ENCODE assay signal across 8 cellular contexts in the genomic region with DNA sequence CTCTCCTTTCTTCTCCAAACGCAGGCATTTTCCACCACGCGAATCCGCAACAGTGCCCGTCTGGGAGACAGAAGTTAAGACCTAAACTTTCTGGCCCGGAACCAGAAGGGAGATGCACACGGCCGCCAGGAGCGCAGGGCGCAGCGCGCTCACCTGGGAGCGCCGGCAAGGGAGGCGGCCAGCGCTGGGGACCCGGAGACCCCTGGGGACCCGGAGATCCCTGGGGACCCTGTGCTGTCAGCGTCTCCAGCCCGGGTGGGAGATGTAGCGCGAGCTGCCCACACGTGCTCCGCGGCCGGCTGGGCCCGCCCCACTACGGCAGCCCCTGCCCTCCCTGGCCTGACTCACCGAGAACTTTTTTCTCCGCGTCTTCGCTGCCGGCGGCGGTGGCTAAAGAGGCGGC. TPM values are rescaled to one million over a fixed set of nuclear protein-coding genes. Genes with fewer than 3 reads are reported as not detected.
DNase-seq lines count a peak whose midpoint lies in the region; ATAC-seq and TF ChIP-seq lines count a peak whose summit lies in the region.

No MANE protein-coding gene starts in this region.

- peak; percentile 48 for ATAC-seq in GM19452 (IDR thresholded peaks at IDR 0.05; ENCODE audit: unreplicated experiment)
- peak; percentile 46 for ATAC-seq in HG03571 (IDR thresholded peaks at IDR 0.05; ENCODE audit: unreplicated experiment)
- ATAC-seq in activated B cell treated with CpG ODN at 0.5 μM for 24 hours (ENCODE audit: low read depth), result peak; percentile 77
- ATAC-seq in left lung, result peak; percentile 59

- intact Hi-C loops in activated B cell treated with CpG ODN at 0.5 μM for 24 hours (cut with micrococcal nuclease), result loop anchor here (1.0 to 5.0 kb wide), 4 partner anchors 28 to 1890 kb away; partner anchors contain the start of genes CREBL2 and MAGOHB
- intact Hi-C loops in colonic mucosa (cut with DNase I), result no loop called here
- intact Hi-C loops in left lung (cut with DNase I), result no loop called here

- no peaks in the 10 kb centered on the region for H3K9me3 Mint-ChIP-seq in activated B cell treated with CpG ODN at 0.5 μM for 24 hours

- POLR2A ChIA-PET in activated B cell treated with CpG ODN at 0.5 μM for 24 hours (lab: Charles Lee), result no interaction called here

- no peaks in the 10 kb centered on the region for H4K20me1 ChIP-seq in Karpas-422 (ENCODE audit: insufficient read depth, low read depth, low read length)

- CTCF ChIA-PET in activated B cell treated with CpG ODN at 0.5 μM for 24 hours (lab: Charles Lee), result no interaction called here

- H3K4me3 ChIP-seq in colonic mucosa, result peak overlapping the region; percentile 96
- H3K4me3 ChIP-seq in left lung, result peak overlapping the region; percentile 71 to 82
- H3K4me3 ChIP-seq in Karpas-422 (ENCODE audit: low read length), result no peak overlapping the region

- H3K36me3 ChIP-seq in colonic mucosa (no peaks in the 10 kb centered on the region), left lung (no peaks in the 10 kb centered on the region), Karpas-422 (ENCODE audit: insufficient read depth, low read length) (no peaks in the 10 kb centered on the region)

- peak overlapping the region; percentile 94 to 99 for H3K9ac ChIP-seq in colonic mucosa (ENCODE audit: low read depth in 2 of 2, low read length in 2 of 2)
- no peak overlapping the region for H3K9ac ChIP-seq in Karpas-422 (ENCODE audit: low read length)

- H3K4me2 ChIP-seq in Karpas-422 (ENCODE audit: low read depth, low read length, poor library complexity, severe bottlenecking), result no peak overlapping the region

- no peak for TF ChIP-seq CTCF in activated B cell treated with CpG ODN at 0.5 μM for 24 hours (IDR thresholded peaks at IDR 0.05)
- no peak for TF ChIP-seq CTCF in colonic mucosa (IDR thresholded peaks at IDR 0.05)
- TF ChIP-seq CTCF in left lung (IDR thresholded peaks at IDR 0.05), result no peak

- peak overlapping the region; percentile 91 for H3K27ac Mint-ChIP-seq in activated B cell treated with CpG ODN at 0.5 μM for 24 hours

- H3K79me2 ChIP-seq in Karpas-422 (ENCODE audit: low read length), result no peaks in the 10 kb centered on the region

- H3K9me3 ChIP-seq in colonic mucosa (no peaks in the 10 kb centered on the region), left lung (no peaks in the 10 kb centered on the region), Karpas-422 (ENCODE audit: low read length) (no peaks in the 10 kb centered on the region)

- H3K27me3 Mint-ChIP-seq in activated B cell treated with CpG ODN at 0.5 μM for 24 hours, result peaks cover 6% of the 10 kb centered on the region

- H3K4me1 Mint-ChIP-seq in activated B cell treated with CpG ODN at 0.5 μM for 24 hours, result peaks cover 33% of the 10 kb centered on the region

- peak overlapping the region; percentile 88 for H3K4me3 Mint-ChIP-seq in activated B cell treated with CpG ODN at 0.5 μM for 24 hours

- peaks cover 8% of the 10 kb centered on the region for H3K36me3 Mint-ChIP-seq in activated B cell treated with CpG ODN at 0.5 μM for 24 hours (ENCODE audit: low read depth)

- no peak overlapping the region for H2AFZ ChIP-seq in Karpas-422 (ENCODE audit: low read length)

- H3K9me2 ChIP-seq in Karpas-422 (replicated peaks; ENCODE audit: insufficient read depth, low read length), result no peaks in the 10 kb centered on the region

- H3K27ac ChIP-seq in colonic mucosa (peak overlapping the region; percentile 96), left lung (peak overlapping the region; percentile 90 to 95), Karpas-422 (ENCODE audit: low read length) (no peak overlapping the region)

- DNase-seq in CMK (ENCODE audit: low read depth) (peak; percentile 9), activated B cell treated with CpG ODN at 0.5 μM for 24 hours (peak; percentile 57), colonic mucosa (peak; percentile 47), left lung (peak; percentile 44 to 84), Karpas-422 (no peak)
- DNase-seq in stimulated activated CD8-positive, alpha-beta memory T cell treated with anti-CD3 and anti-CD28 coated beads, Interleukin-12 subunit alpha, Interleukin-12 subunit beta, amount 100 ng/mL, for 4 hours (ENCODE audit: low read depth), result peak; percentile 59

- H3K27me3 ChIP-seq in colonic mucosa (no peaks in the 10 kb centered on the region), left lung (peaks cover 0 to 13% of the 10 kb centered on the region in 2 donors), Karpas-422 (ENCODE audit: low read length) (no peaks in the 10 kb centered on the region)

- H3K4me1 ChIP-seq in colonic mucosa, result peaks cover 5% of the 10 kb centered on the region
- peaks cover 23 to 40% of the 10 kb centered on the region in 2 donors for H3K4me1 ChIP-seq in left lung
- no peaks in the 10 kb centered on the region for H3K4me1 ChIP-seq in Karpas-422 (ENCODE audit: low read length)

RNA-seq across cellular contexts. Expression of gene YBX3, which starts 0.6 kb away (rescaled TPM):
- total RNA-seq in activated B cell treated with CpG ODN at 0.5 μM for 24 hours, result 50.3 and 58.8 TPM in 2 replicates
- 100 to 1,000 TPM; 162 to 166 TPM for total RNA-seq in colonic mucosa
- 100 to 1,000 TPM; 195 to 285 TPM for total RNA-seq in left lung
- total RNA-seq in Karpas-422 (2014; rRNA removed; shearing (Covaris generic); ENCODE audit: low replicate concordance), result not detected in 2 replicates

RNA-seq across cellular contexts. Expression of gene STYK1, which starts 48.7 kb away (rescaled TPM):
- not detected in 2 replicates for total RNA-seq in activated B cell treated with CpG ODN at 0.5 μM for 24 hours
- 10 to 100 TPM; 24.5 to 53.3 TPM for total RNA-seq in colonic mucosa
- total RNA-seq in left lung, result 1 to 10 TPM; 1.4 to 1.9 TPM
- total RNA-seq in Karpas-422 (2014; rRNA removed; shearing (Covaris generic); ENCODE audit: low replicate concordance), result not detected in 2 replicates

Comparison
In these comparisons a context has a peak if more than half of its experiments do, and no peak if none do; other contexts are left out.
1. RNA of gene YBX3, which starts 0.6 kb away (total RNA-seq): 195 to 285 TPM in left lung, 162 to 166 TPM in colonic mucosa and 50.3 to 58.8 TPM in activated B cell treated with CpG ODN at 0.5 μM for 24 hours; not detected in Karpas-422; every median in the first group is over 10 times any median in the second.
2. RNA of gene STYK1, which starts 48.7 kb away (total RNA-seq): 24.5 to 53.3 TPM in colonic mucosa; 1.4 to 1.9 TPM in left lung, not detected in activated B cell treated with CpG ODN at 0.5 μM for 24 hours and not detected in Karpas-422; every median in the first group is over 4 times any median in the second.
3. Peak in every context shown above with its lines, with median percentiles within 50 percentile points of each other: ATAC-seq.